Comparison of ENCODE assay signal across 8 cellular contexts in genomic region chr10:3757638-3758490, GRCh38. TPM values are rescaled to one million over a fixed set of nuclear protein-coding genes. Genes with fewer than 3 reads are reported as not detected.
A peak's percentile ranks its signal among the peaks of the same experiment; 100 is the strongest.
DNase-seq lines count a peak whose midpoint lies in the region; ATAC-seq and TF ChIP-seq lines count a peak whose summit lies in the region.

No MANE protein-coding gene starts in this region.

- H3K4me1 ChIP-seq in stomach, result peaks cover 0 to 27% (median 5%) of the 10 kb centered on the region in 4 donors

- H3K9me3 ChIP-seq in stomach, result no peaks in the 10 kb centered on the region

- H3K36me3 ChIP-seq in stomach, result no peaks in the 10 kb centered on the region

- no peak for TF ChIP-seq EP300 in stomach (IDR thresholded peaks at IDR 0.05)

- H3K9me3 Mint-ChIP-seq in effector memory CD8-positive, alpha-beta T cell, result no peaks in the 10 kb centered on the region

- peaks cover 5% of the 10 kb centered on the region for H3K36me3 Mint-ChIP-seq in effector memory CD8-positive, alpha-beta T cell (ENCODE audit: insufficient read depth)

- H3K27ac ChIP-seq in stomach, result peak overlapping the region; percentile 2 to 65 (median 27)

- peaks cover 42 to 52% of the 10 kb centered on the region in 2 donors for H3K4me1 Mint-ChIP-seq in effector memory CD8-positive, alpha-beta T cell (ENCODE audit: low read depth in 2 of 2)

- intact Hi-C loops in stomach (cut with DNase I; ENCODE audit: low total_unique reads), result no loop called here

- no peak for TF ChIP-seq POLR2A in stomach (IDR thresholded peaks at IDR 0.05)

- peak overlapping the region; percentile 99 to 100 for H3K27ac Mint-ChIP-seq in effector memory CD8-positive, alpha-beta T cell

- TF ChIP-seq CTCF in stomach (IDR thresholded peaks at IDR 0.05), result no peak

- H3K27me3 ChIP-seq in stomach, result no peaks in the 10 kb centered on the region

- DNase-seq in T-helper 22 cell (ENCODE audit: low read depth) (peak; percentile 67), stomach (no peak), NCI-H2171 treated with DMSO at 0.1 percent for 48 hours (lab: John Stamatoyannopoulos, UW) (no peak), T1000 (lab: John Stamatoyannopoulos, UW) (no peak), SHP77 (lab: John Stamatoyannopoulos, UW) (no peak)
- peak; percentile 53 to 56 (median 55) for DNase-seq in effector memory CD8-positive, alpha-beta T cell

- 66 to 78% (median 76%) methylated on average over 14 of the region's 14 CpGs for WGBS in stomach, 5 donors

- peak overlapping the region; percentile 84 to 86 for H3K4me3 Mint-ChIP-seq in effector memory CD8-positive, alpha-beta T cell

- peak; percentile 81 for ATAC-seq in GM18520 (IDR thresholded peaks at IDR 0.05; ENCODE audit: unreplicated experiment)
- peak; percentile 84 for ATAC-seq in HG02870 (IDR thresholded peaks at IDR 0.05; ENCODE audit: unreplicated experiment)
- peak; percentile 85 for ATAC-seq in effector memory CD8-positive, alpha-beta T cell (replicated peaks)

- H3K4me3 ChIP-seq in stomach, result no peak overlapping the region

- H3K27me3 Mint-ChIP-seq in effector memory CD8-positive, alpha-beta T cell, result no peaks in the 10 kb centered on the region

RNA-seq across cellular contexts. Expression of gene KLF6, which starts 27.1 kb away (rescaled TPM):
- 100 to 1,000 TPM in 4 of 5 donors, 10 to 100 TPM in 1; 78.2 to 187 (median 119) TPM for total RNA-seq in stomach
- 10 to 100 TPM; 25.9 to 57.0 (median 31.4) TPM for polyA plus RNA-seq in stomach

Comparison
In these comparisons a context has a peak if more than half of its experiments do, and no peak if none do; other contexts are left out.
1. DNase-seq: peak in T-helper 22 cell (single experiment) and effector memory CD8-positive, alpha-beta T cell (3 of 3); none in stomach (single experiment), NCI-H2171 treated with DMSO at 0.1 percent for 48 hours (single experiment), T1000 (single experiment) and SHP77 (0 of 2).
2. Peak in every context shown above with its lines, with median percentiles within 50 percentile points of each other: ATAC-seq.